ENCODE assay signal across 8 cellular contexts in the genomic region with DNA sequence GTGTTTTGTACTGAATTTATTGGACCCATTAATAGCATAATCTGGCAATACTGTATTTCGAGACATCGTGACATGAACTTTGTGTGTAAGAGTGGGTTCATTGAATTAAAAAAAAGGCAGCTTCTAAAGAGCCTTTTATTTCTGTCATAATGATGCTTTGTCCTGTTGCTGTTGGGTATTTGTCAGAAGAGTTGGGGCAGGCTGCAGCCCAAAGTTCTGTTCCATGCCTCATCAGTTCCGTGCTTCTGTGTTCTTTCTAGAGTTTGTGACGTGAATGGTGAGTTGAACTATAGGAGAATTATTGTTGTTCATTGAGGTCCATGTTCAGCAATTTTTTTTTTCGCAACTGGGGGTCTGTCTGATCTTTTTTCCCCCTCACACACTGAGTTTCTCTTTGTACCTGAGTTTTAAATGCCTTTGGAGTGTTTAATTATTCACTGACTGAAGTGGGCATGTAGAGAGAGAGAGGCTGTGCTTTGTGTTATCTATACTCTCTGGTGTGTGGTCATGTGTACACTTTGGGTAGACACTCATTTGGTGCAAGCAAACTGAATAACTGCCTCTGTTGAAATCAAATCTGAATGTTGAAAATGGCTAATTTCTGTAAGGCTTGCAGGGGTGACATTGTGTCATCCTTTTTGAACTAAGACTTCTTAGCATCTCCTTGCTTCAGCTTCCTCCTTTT.
DNase-seq lines count a peak whose midpoint lies in the region; ATAC-seq and TF ChIP-seq lines count a peak whose summit lies in the region.

No MANE protein-coding gene starts in this region.

- H3K27ac ChIP-seq in CD4-positive, CD25-positive, alpha-beta regulatory T cell (ENCODE audit: insufficient read depth, low read length, poor library complexity, severe bottlenecking): peak overlapping the region; percentile 70
- peak overlapping the region; percentile 56 for H3K27ac ChIP-seq in naive thymus-derived CD4-positive, alpha-beta T cell (ENCODE audit: low read depth, low read length)
- no peak overlapping the region for H3K27ac ChIP-seq in WERI-Rb-1

- peaks cover 87% of the 10 kb centered on the region for H3K4me1 ChIP-seq in CD4-positive, CD25-positive, alpha-beta regulatory T cell (ENCODE audit: control insufficient read depth, insufficient read depth, low read length, poor library complexity, severe bottlenecking)
- H3K4me1 ChIP-seq in Loucy (ENCODE audit: insufficient read depth, low read length, poor library complexity, severe bottlenecking) (peaks cover 83% of the 10 kb centered on the region), BE2C (peaks cover 30% of the 10 kb centered on the region)
- H3K4me1 ChIP-seq in naive thymus-derived CD4-positive, alpha-beta T cell (ENCODE audit: control insufficient read depth in 2 of 2, insufficient read depth in 2 of 2, low read length in 2 of 2): peaks cover 70 to 87% of the 10 kb centered on the region in 2 donors

- POLR2A ChIA-PET in naive thymus-derived CD4-positive, alpha-beta T cell (lab: Charles Lee): interaction anchor here (0.6 to 2.5 kb wide), 20 partner anchors 8 to 146 kb away, joined by 3 to 19 read pairs (median 4); no protein-coding TSS in a partner anchor

- no peaks in the 10 kb centered on the region for H3K9me3 Mint-ChIP-seq in CD4-positive, CD25-positive, alpha-beta regulatory T cell
- H3K9me3 Mint-ChIP-seq in naive thymus-derived CD4-positive, alpha-beta T cell: peaks cover 0 to 2% (median 0%) of the 10 kb centered on the region in 11 donors

- H3K4me2 ChIP-seq in Loucy (ENCODE audit: low read depth, low read length, poor library complexity, severe bottlenecking): peak overlapping the region; percentile 83

- peaks cover 9% of the 10 kb centered on the region for H3K36me3 Mint-ChIP-seq in CD4-positive, CD25-positive, alpha-beta regulatory T cell
- H3K36me3 Mint-ChIP-seq in naive thymus-derived CD4-positive, alpha-beta T cell: peaks cover 0 to 42% (median 12%) of the 10 kb centered on the region in 5 donors

- H4K20me1 ChIP-seq in Loucy (ENCODE audit: insufficient read depth, low read length, poor library complexity, severe bottlenecking): peaks cover 4% of the 10 kb centered on the region

- intact Hi-C loops in naive thymus-derived CD4-positive, alpha-beta T cell (cut with micrococcal nuclease): loop anchor here (1.0 to 10.0 kb wide), 12 partner anchors 8 to 787 kb away; a partner anchor contains a TSS

- TF ChIP-seq CTCF in Loucy (conservative IDR thresholded peaks at IDR 0.05; ENCODE audit: low read length) (no peak), cardiac fibroblast (IDR thresholded peaks at IDR 0.05; ENCODE audit: low read depth, low read length) (no peak), BE2C (IDR thresholded peaks at IDR 0.05; ENCODE audit: low read depth, low read length) (no peak), WERI-Rb-1 (IDR thresholded peaks at IDR 0.05; ENCODE audit: low read depth, low read length) (no peak)

- no peaks in the 10 kb centered on the region for H3K27me3 ChIP-seq in CD4-positive, CD25-positive, alpha-beta regulatory T cell (ENCODE audit: control insufficient read depth, insufficient read depth, low read length)
- H3K27me3 ChIP-seq in Loucy (ENCODE audit: insufficient read depth, low read length, poor library complexity, severe bottlenecking) (no peaks in the 10 kb centered on the region), BE2C (no peaks in the 10 kb centered on the region), WERI-Rb-1 (ENCODE audit: insufficient read depth, low read depth, severe bottlenecking) (no peaks in the 10 kb centered on the region)
- H3K27me3 ChIP-seq in naive thymus-derived CD4-positive, alpha-beta T cell (ENCODE audit: control insufficient read depth in 2 of 2, insufficient read depth in 2 of 2, low read length in 2 of 2): no peaks in the 10 kb centered on the region

- peak overlapping the region; percentile 63 for H3K9ac ChIP-seq in Loucy (ENCODE audit: low read depth, low read length, poor library complexity, severe bottlenecking)

- no peaks in the 10 kb centered on the region for H3K9me2 ChIP-seq in Loucy (replicated peaks; ENCODE audit: low read depth, low read length)

- no peaks in the 10 kb centered on the region for H3K9me3 ChIP-seq in CD4-positive, CD25-positive, alpha-beta regulatory T cell (ENCODE audit: control insufficient read depth in 2 of 2, low read length in 2 of 2)
- H3K9me3 ChIP-seq in Loucy (ENCODE audit: insufficient read depth, low read depth, low read length) (no peaks in the 10 kb centered on the region), BE2C (no peaks in the 10 kb centered on the region), WERI-Rb-1 (ENCODE audit: severe bottlenecking) (no peaks in the 10 kb centered on the region)
- H3K9me3 ChIP-seq in naive thymus-derived CD4-positive, alpha-beta T cell (ENCODE audit: control insufficient read depth in 2 of 3, low read length in 3 of 3): no peaks in the 10 kb centered on the region

- H3K4me3 ChIP-seq in CD4-positive, CD25-positive, alpha-beta regulatory T cell (ENCODE audit: low read depth, low read length): peak overlapping the region; percentile 86
- H3K4me3 ChIP-seq in Loucy (ENCODE audit: low read length, poor library complexity, severe bottlenecking): peak overlapping the region; percentile 65
- H3K4me3 ChIP-seq in cardiac fibroblast (replicated peaks in 1 of 2; ENCODE audit: low read depth in 2 of 2, low read length in 2 of 2): peak overlapping the region in 1 of 2 donors; percentile 4
- peak overlapping the region; percentile 21 for H3K4me3 ChIP-seq in naive thymus-derived CD4-positive, alpha-beta T cell (ENCODE audit: low read length)
- H3K4me3 ChIP-seq in BE2C (ENCODE audit: low read depth, low read length): no peak overlapping the region
- H3K4me3 ChIP-seq in WERI-Rb-1 (ENCODE audit: low read depth, low read length): no peak overlapping the region

- H3F3A ChIP-seq in Loucy (ENCODE audit: low read depth): peaks cover 14% of the 10 kb centered on the region; the same call in 1 of the 2 replicates

- CTCF ChIA-PET in naive thymus-derived CD4-positive, alpha-beta T cell (lab: Charles Lee): interaction anchor here (1.1 to 1.6 kb wide), 8 partner anchors 10 to 194 kb away, joined by 3 to 9 read pairs (median 5); no protein-coding TSS in a partner anchor

- peaks cover 86% of the 10 kb centered on the region for H3K79me2 ChIP-seq in Loucy (ENCODE audit: insufficient read depth, low read length)

- peak overlapping the region; percentile 78 to 88 (median 88) for H3K4me3 Mint-ChIP-seq in CD4-positive, CD25-positive, alpha-beta regulatory T cell
- peak overlapping the region; percentile 73 to 92 (median 86) for H3K4me3 Mint-ChIP-seq in naive thymus-derived CD4-positive, alpha-beta T cell

- H3K36me3 ChIP-seq in CD4-positive, CD25-positive, alpha-beta regulatory T cell (ENCODE audit: control insufficient read depth, insufficient read depth, low read length): no peaks in the 10 kb centered on the region
- H3K36me3 ChIP-seq in Loucy (ENCODE audit: insufficient read depth, low read length) (no peaks in the 10 kb centered on the region), BE2C (no peaks in the 10 kb centered on the region; the same call in 1 of the 2 replicates), WERI-Rb-1 (peaks cover 3% of the 10 kb centered on the region; the same call in 1 of the 2 replicates)
- H3K36me3 ChIP-seq in naive thymus-derived CD4-positive, alpha-beta T cell (ENCODE audit: control insufficient read depth in 2 of 3, insufficient read depth in 3 of 3, low read length in 3 of 3): no peaks in the 10 kb centered on the region

- DNase-seq in CD4-positive, CD25-positive, alpha-beta regulatory T cell: peak in 1 of 3 donors; percentile 33
- DNase-seq in cardiac fibroblast (ENCODE audit: low read depth in 2 of 2) (peak; percentile 76 to 79), SK-N-DZ (ENCODE audit: low spot score) (no peak), BE2C (no peak), WERI-Rb-1 (no peak), OCI-M2 (lab: John Stamatoyannopoulos, UW; ENCODE audit: unreplicated experiment) (no peak)
- DNase-seq in naive thymus-derived CD4-positive, alpha-beta T cell: peak in 5 of 9 donors; percentile 45 to 72 (median 61)

- H3K27ac Mint-ChIP-seq in CD4-positive, CD25-positive, alpha-beta regulatory T cell: peak overlapping the region; percentile 65 to 94 (median 94)
- H3K27ac Mint-ChIP-seq in naive thymus-derived CD4-positive, alpha-beta T cell: peak overlapping the region; percentile 79 to 97 (median 94)

- peaks cover 65 to 91% (median 77%) of the 10 kb centered on the region in 4 donors for H3K4me1 Mint-ChIP-seq in CD4-positive, CD25-positive, alpha-beta regulatory T cell
- H3K4me1 Mint-ChIP-seq in naive thymus-derived CD4-positive, alpha-beta T cell: peaks cover 61 to 97% (median 88%) of the 10 kb centered on the region in 7 donors

- no peak overlapping the region for H2AFZ ChIP-seq in Loucy (ENCODE audit: low read length)

- no peaks in the 10 kb centered on the region for H3K27me3 Mint-ChIP-seq in CD4-positive, CD25-positive, alpha-beta regulatory T cell
- no peaks in the 10 kb centered on the region for H3K27me3 Mint-ChIP-seq in naive thymus-derived CD4-positive, alpha-beta T cell

- ATAC-seq in CD4-positive, CD25-positive, alpha-beta regulatory T cell (ENCODE audit: low read depth in 2 of 2): no peak
- ATAC-seq in naive thymus-derived CD4-positive, alpha-beta T cell: peak; percentile 25

Comparison
In these comparisons a context has a peak if more than half of its experiments do, and no peak if none do; other contexts are left out.
1. DNase-seq: peak in cardiac fibroblast (2 of 2) and naive thymus-derived CD4-positive, alpha-beta T cell (5 of 9); none in SK-N-DZ (single experiment), BE2C (single experiment), WERI-Rb-1 (single experiment) and OCI-M2 (single experiment).
2. H3K4me3 ChIP-seq: peak in CD4-positive, CD25-positive, alpha-beta regulatory T cell (single experiment), Loucy (single experiment) and naive thymus-derived CD4-positive, alpha-beta T cell (single experiment); none in BE2C (single experiment) and WERI-Rb-1 (single experiment).